ENCODE assay signal across 8 cellular contexts in genomic region chr12:124917135-124917840, GRCh38. TPM values are rescaled to one million over a fixed set of nuclear protein-coding genes. Genes with fewer than 3 reads are reported as not detected.
DNase-seq lines count a peak whose midpoint lies in the region.

No MANE protein-coding gene starts in this region.

- intact Hi-C loops in head of caudate nucleus (cut with DNase I) (loop anchor here (1.0 kb wide), 1 partner anchor 22 kb away; no protein-coding TSS in a partner anchor), posterior cingulate gyrus (cut with DNase I) (no loop called here)

- H3K27ac ChIP-seq in urinary bladder (ENCODE audit: low read depth) = peak overlapping the region; percentile 98

- no peaks in the 10 kb centered on the region for H3K27me3 ChIP-seq in H7 (ENCODE audit: control insufficient read depth, insufficient read depth, low read length)

- H3K4me3 ChIP-seq in H7 (ENCODE audit: insufficient read depth, low read depth, low read length) (peak overlapping the region; percentile 29), urinary bladder (ENCODE audit: low read depth, low read length) (peak overlapping the region; percentile 14)

- H3K4me1 ChIP-seq in urinary bladder (ENCODE audit: insufficient read depth) = no peaks in the 10 kb centered on the region

- H3K36me3 ChIP-seq in H7 (replicated peaks; ENCODE audit: control insufficient read depth, insufficient read depth, low read length) (peaks cover 8% of the 10 kb centered on the region), urinary bladder (ENCODE audit: insufficient read depth) (peaks cover 1% of the 10 kb centered on the region)

- under 1% methylated on average over 19 of the region's 19 CpGs for WGBS in urinary bladder

- peak; percentile 99 for DNase-seq in ELF-1 (ENCODE audit: low read depth, low spot score)
- DNase-seq in H7 = peak; percentile 88
- peak; percentile 99 for DNase-seq in NCI-H226
- DNase-seq in activated gamma-delta T cell treated with anti-CD3 and anti-CD28 coated beads, Interleukin-2, amount 50 U/mL, for 16 hours (ENCODE audit: low read depth) = peak; percentile 86
- peak; percentile 92 to 99 (median 98) for DNase-seq in head of caudate nucleus
- DNase-seq in posterior cingulate gyrus = peak; percentile 94 to 99 (median 97)
- no peak for DNase-seq in NCI-H128 (lab: John Stamatoyannopoulos, UW; ENCODE audit: unreplicated experiment)

RNA-seq across cellular contexts. Expression of gene UBC, which starts 2.8 kb away (rescaled TPM):
- 1,051 and 1,131 TPM in 2 replicates for total RNA-seq in H7 (2014; rRNA removed; shearing (Covaris generic))
- total RNA-seq in urinary bladder = 857 TPM
- polyA plus RNA-seq in urinary bladder = 1,396 TPM

RNA-seq across cellular contexts. Expression of gene SCARB1, which starts 53.6 kb away (rescaled TPM):
- 44.9 and 45.1 TPM in 2 replicates for total RNA-seq in H7 (2014; rRNA removed; shearing (Covaris generic))
- total RNA-seq in urinary bladder = 7.8 TPM
- 39.6 TPM for polyA plus RNA-seq in urinary bladder
